In genomic region chr5:174599992-174600391, GRCh38 we compare ENCODE assay signal across 18 cellular contexts.
DNase-seq lines count a peak whose midpoint lies in the region; ATAC-seq, FAIRE-seq and TF ChIP-seq lines count a peak whose summit lies in the region.
"Had no signal": no experiment of that assay in that cellular context is flagged by ENCODE, and none has a peak within 500 bp of the region (broad histone marks: within the 10 kb centered on the region; RNA-seq: fewer than 3 reads in every experiment).

No MANE protein-coding gene starts in this region.

- intact Hi-C loops in adrenal gland (cut with DNase I) = no loop called here

- H3K36me3 Mint-ChIP-seq in stimulated activated effector memory CD8-positive, alpha-beta T cell treated with anti-CD3 and anti-CD28 coated beads, Interleukin-12 subunit alpha, Interleukin-12 subunit beta, amount 100 ng/mL, for 72 hours = no peaks in the 10 kb centered on the region

- WGBS in adrenal gland, 4 donors = 22 to 39% (median 34%) methylated on average over 5 to 6 of the region's 6 CpGs

- peak overlapping the region; percentile 76 for H2AFZ ChIP-seq in keratinocyte (ENCODE audit: control insufficient read depth, low read length)

- peaks cover 3% of the 10 kb centered on the region for H3K9me3 Mint-ChIP-seq in stimulated activated effector memory CD8-positive, alpha-beta T cell treated with anti-CD3 and anti-CD28 coated beads, Interleukin-12 subunit alpha, Interleukin-12 subunit beta, amount 100 ng/mL, for 72 hours
- H3K9me3 Mint-ChIP-seq: activated T-cell treated with anti-CD3 and anti-CD28 coated beads, Interleukin-2, amount 50 U/mL, for 24 hours had no signal

- H3K27ac ChIP-seq in keratinocyte (ENCODE audit: control insufficient read depth, insufficient read depth, low read length) (no peak overlapping the region), adrenal gland (no peak overlapping the region)
- H3K27ac ChIP-seq: BLaER1, body of pancreas, epithelial cell of prostate, tibial artery had no signal

- no peaks in the 10 kb centered on the region for H3K4me1 Mint-ChIP-seq in stimulated activated effector memory CD8-positive, alpha-beta T cell treated with anti-CD3 and anti-CD28 coated beads, Interleukin-12 subunit alpha, Interleukin-12 subunit beta, amount 100 ng/mL, for 72 hours

- H3K4me3 Mint-ChIP-seq in stimulated activated effector memory CD8-positive, alpha-beta T cell treated with anti-CD3 and anti-CD28 coated beads, Interleukin-12 subunit alpha, Interleukin-12 subunit beta, amount 100 ng/mL, for 72 hours = no peak overlapping the region
- H3K4me3 Mint-ChIP-seq: activated T-cell treated with anti-CD3 and anti-CD28 coated beads, Interleukin-2, amount 50 U/mL, for 24 hours had no signal

- FAIRE-seq in keratinocyte (lab: Jason Lieb, UNC) = peak; percentile 20

- no peaks in the 10 kb centered on the region for H3K9me3 ChIP-seq in keratinocyte (ENCODE audit: control insufficient read depth, low read depth, low read length)
- no peaks in the 10 kb centered on the region for H3K9me3 ChIP-seq in adrenal gland (replicated peaks in 1 of 3)
- H3K9me3 ChIP-seq: body of pancreas, tibial artery had no signal

- peak overlapping the region; percentile 51 for H3K4me2 ChIP-seq in keratinocyte (ENCODE audit: control insufficient read depth, extremely low read depth, insufficient read depth, low read depth, low read length)
- H3K4me2 ChIP-seq: BLaER1 had no signal

- H3K4me3 ChIP-seq in keratinocyte (ENCODE audit: control insufficient read depth in 2 of 3, extremely low read depth in 1 of 3, insufficient read depth in 2 of 3, low read depth in 1 of 3, low read length in 3 of 3) (no peak overlapping the region), foreskin fibroblast (ENCODE audit: low read depth in 1 of 2, low read length in 2 of 2) (no peak overlapping the region), adrenal gland (no peak overlapping the region)
- H3K4me3 ChIP-seq: BLaER1, body of pancreas, tibial artery had no signal

- no peaks in the 10 kb centered on the region for H3K9me1 ChIP-seq in keratinocyte (ENCODE audit: control insufficient read depth, extremely low read depth, insufficient read depth, low read length)

- no peaks in the 10 kb centered on the region for H3K79me2 ChIP-seq in keratinocyte (ENCODE audit: control insufficient read depth, insufficient read depth, low read length)

- H3K27ac Mint-ChIP-seq in stimulated activated effector memory CD8-positive, alpha-beta T cell treated with anti-CD3 and anti-CD28 coated beads, Interleukin-12 subunit alpha, Interleukin-12 subunit beta, amount 100 ng/mL, for 72 hours = no peak overlapping the region
- H3K27ac Mint-ChIP-seq: activated T-cell treated with anti-CD3 and anti-CD28 coated beads, Interleukin-2, amount 50 U/mL, for 24 hours had no signal

- no peaks in the 10 kb centered on the region for H4K20me1 ChIP-seq in keratinocyte (ENCODE audit: control insufficient read depth, extremely low read depth, insufficient read depth, low read length)
- H4K20me1 ChIP-seq: BLaER1 had no signal

- DNase-seq in HT-29 (ENCODE audit: low spot score) (peak; percentile 66), RPMI8226 (peak; percentile 81), keratinocyte (ENCODE audit: low read depth, low spot score) (no peak), foreskin fibroblast (no peak), adrenal gland (no peak)
- no peak for DNase-seq in stimulated activated effector memory CD8-positive, alpha-beta T cell treated with anti-CD3 and anti-CD28 coated beads, Interleukin-12 subunit alpha, Interleukin-12 subunit beta, amount 100 ng/mL, for 72 hours (ENCODE audit: low spot score in 2 of 2)
- DNase-seq: activated naive CD4-positive, alpha-beta T cell treated with anti-CD3 and anti-CD28 coated beads, Interleukin-2, amount 50 U/mL, for 16 hours; activated T-cell treated with anti-CD3 and anti-CD28 coated beads, Interleukin-2, amount 50 U/mL, for 24 hours; body of pancreas; cortex of kidney; DMS79 treated with DMSO at 0.1 percent for 48 hours; glutamatergic neuron; NCI-H1436 treated with DMSO at 0.1 percent for 48 hours; occipital lobe; tibial artery had no signal

- H3K27me3 ChIP-seq in keratinocyte (ENCODE audit: control insufficient read depth, extremely low read depth, insufficient read depth, low read length) (peaks cover 6% of the 10 kb centered on the region), adrenal gland (peaks cover 26% of the 10 kb centered on the region)
- H3K27me3 ChIP-seq: BLaER1, body of pancreas had no signal

- H3K4me1 ChIP-seq in keratinocyte (ENCODE audit: control insufficient read depth, extremely low read depth, insufficient read depth, low read length) (peaks cover 10% of the 10 kb centered on the region), adrenal gland (replicated peaks in 1 of 2) (no peaks in the 10 kb centered on the region)
- H3K4me1 ChIP-seq: BLaER1, body of pancreas had no signal

- H3K36me3 ChIP-seq in keratinocyte (ENCODE audit: control insufficient read depth in 2 of 2, extremely low read depth in 1 of 2, insufficient read depth in 2 of 2, low read length in 2 of 2) (no peaks in the 10 kb centered on the region), adrenal gland (replicated peaks in 1 of 2) (no peaks in the 10 kb centered on the region)
- H3K36me3 ChIP-seq: BLaER1, tibial artery had no signal

- TF ChIP-seq POLR2A in adrenal gland (IDR thresholded peaks at IDR 0.05) = no peak

- TF ChIP-seq CTCF in keratinocyte (optimal IDR thresholded peaks at IDR 0.05 in 1 of 3, IDR thresholded peaks at IDR 0.05 in 1 of 3, conservative IDR thresholded peaks at IDR 0.05 in 1 of 3; ENCODE audit: extremely low read depth in 1 of 3, insufficient read depth in 2 of 3, low read length in 3 of 3) (no peak), foreskin fibroblast (IDR thresholded peaks at IDR 0.05; ENCODE audit: low read depth, low read length) (no peak), adrenal gland (IDR thresholded peaks at IDR 0.05) (no peak)

- no peak overlapping the region for H3K9ac ChIP-seq in keratinocyte (ENCODE audit: control insufficient read depth, extremely low read depth, insufficient read depth, low read length)
- H3K9ac ChIP-seq: BLaER1 had no signal

- dilution Hi-C loops in keratinocyte (cut with MboI; ENCODE audit: extremely low pct_ligation_motif_present, low sequenced_read_pairs) = no loop called here

- ATAC-seq in stimulated activated effector memory CD8-positive, alpha-beta T cell treated with anti-CD3 and anti-CD28 coated beads, Interleukin-12 subunit alpha, Interleukin-12 subunit beta, amount 100 ng/mL, for 72 hours = peak; percentile 24
- ATAC-seq in HG03520 (IDR thresholded peaks at IDR 0.05; ENCODE audit: unreplicated experiment) = no peak
- ATAC-seq: body of pancreas had no signal

Comparison
In these comparisons a context has a peak if more than half of its experiments do, and no peak if none do; other contexts are left out.
1. DNase-seq: peak in HT-29 (single experiment) and RPMI8226 (single experiment); none in keratinocyte (single experiment), stimulated activated effector memory CD8-positive, alpha-beta T cell treated with anti-CD3 and anti-CD28 coated beads, Interleukin-12 subunit alpha, Interleukin-12 subunit beta, amount 100 ng/mL, for 72 hours (0 of 2), foreskin fibroblast (0 of 2) and adrenal gland (0 of 7).